In the genomic region with DNA sequence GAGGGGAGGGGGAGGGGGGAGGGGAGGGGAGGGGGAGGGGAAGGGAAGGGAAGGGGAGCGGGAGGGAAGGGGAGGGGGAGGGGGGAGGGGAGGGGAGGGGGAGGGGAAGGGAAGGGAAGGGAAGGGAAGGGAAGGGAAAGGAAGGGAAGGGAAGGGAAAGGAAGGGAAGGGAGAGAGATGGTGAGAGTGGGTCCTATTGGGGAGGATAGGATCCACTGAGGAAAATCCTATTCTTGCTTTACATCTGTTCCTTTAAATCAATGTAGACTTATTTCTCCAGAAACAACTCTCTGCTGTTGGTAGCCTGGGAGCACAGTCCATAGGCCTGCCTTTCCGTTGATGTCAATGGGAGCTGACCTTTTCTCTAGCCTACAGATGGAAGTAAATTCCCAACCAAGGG, we compare ENCODE assay signal across 5 cellular contexts. TPM values are rescaled to one million over a fixed set of nuclear protein-coding genes. Genes with fewer than 3 reads are reported as not detected.
"Had no signal": no experiment of that assay in that cellular context is flagged by ENCODE, and none has a peak within 500 bp of the region (broad histone marks: within the 10 kb centered on the region; RNA-seq: fewer than 3 reads in every experiment).

No MANE protein-coding gene starts in this region.

RNA-seq across cellular contexts. Expression of a gene that starts 10.1 kb away (rescaled TPM):
- total RNA-seq: left lobe of liver; lung microvascular endothelial cell; mesenteric fat pad; naive thymus-derived CD4-positive, alpha-beta T cell had no signal
- polyA plus RNA-seq: immature natural killer cell; naive thymus-derived CD4-positive, alpha-beta T cell had no signal
